ENCODE assay signal across 2 cellular contexts in genomic region chr7:2384354-2385243, GRCh38.
A peak's percentile ranks its signal among the peaks of the same experiment; 100 is the strongest.
TF ChIP-seq lines count a peak whose summit lies in the region.

No MANE protein-coding gene starts in this region.

TF ChIP-seq in Ishikawa, 13 proteins besides CTCF, POLR2A, EP300 and RAD21:
- peak; percentile 19; the same call in 1 of the 2 replicates for TF ChIP-seq REST (IDR thresholded peaks at IDR 0.05; ENCODE audit: low read depth)
- no peak for TF ChIP-seq TCF12 (IDR thresholded peaks at IDR 0.05; ENCODE audit: low read depth)
TF ChIP-seq in Ishikawa: peak in this region for 1.

TF ChIP-seq in GM12878, 131 proteins besides CTCF, POLR2A, EP300 and RAD21 (continued from another document):
- TF ChIP-seq RB1 (IDR thresholded peaks at IDR 0.05; ENCODE audit: borderline replicate concordance) (no peak), CBX5 (IDR thresholded peaks at IDR 0.05; ENCODE audit: low read depth) (no peak), NR2C1 (IDR thresholded peaks at IDR 0.05) (no peak), ZNF622 (IDR thresholded peaks at IDR 0.05) (no peak), BHLHE40 (IDR thresholded peaks at IDR 0.05; ENCODE audit: borderline replicate concordance in 1 of 2, low read depth in 2 of 2, low read length in 1 of 2) (no peak), MTA2 (IDR thresholded peaks at IDR 0.05; ENCODE audit: low read depth) (no peak), SP1 (IDR thresholded peaks at IDR 0.05; ENCODE audit: low read depth, low read length) (no peak), HSF1 (IDR thresholded peaks at IDR 0.05; ENCODE audit: low read depth, low read length) (no peak)
